16 cellular contexts compared by ENCODE assay signal in the genomic region with DNA sequence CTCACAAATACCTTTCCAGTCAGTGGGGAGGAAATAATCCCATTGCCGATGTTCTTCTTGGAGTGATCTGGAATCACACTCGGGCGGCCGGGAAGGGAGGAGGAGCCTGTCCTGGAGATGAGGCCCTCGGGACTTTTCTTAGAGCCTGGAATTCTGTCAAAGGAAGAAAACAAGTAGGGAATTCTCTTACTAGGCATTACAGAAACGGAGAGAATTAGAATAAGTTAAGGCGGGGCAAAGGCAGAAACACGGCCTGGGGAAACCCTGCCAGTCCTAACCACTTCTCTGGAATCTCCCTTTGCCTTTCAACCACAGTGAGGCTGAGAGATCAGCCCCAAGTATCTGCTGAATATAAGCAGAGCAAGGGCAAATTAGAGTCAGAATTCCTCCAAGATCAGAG. TPM values are rescaled to one million over a fixed set of nuclear protein-coding genes. Genes with fewer than 3 reads are reported as not detected.
DNase-seq lines count a peak whose midpoint lies in the region; ATAC-seq and TF ChIP-seq lines count a peak whose summit lies in the region.
"Had no signal": no experiment of that assay in that cellular context is flagged by ENCODE, and none has a peak within 500 bp of the region (broad histone marks: within the 10 kb centered on the region; RNA-seq: fewer than 3 reads in every experiment).

No MANE protein-coding gene starts in this region.

- H3K4me3 Mint-ChIP-seq in CD4-positive, alpha-beta memory T cell = peak overlapping the region in 2 of 8 donors; percentile 17 to 44
- H3K4me3 Mint-ChIP-seq in endodermal cell = no peak overlapping the region
- H3K4me3 Mint-ChIP-seq: natural killer cell treated with Interleukin-12 subunit alpha and Interleukin-12 subunit beta and Interleukin-15 and Interleukin-18, amount 100 ng/mL, for 72 hours had no signal

- H3K27me3 ChIP-seq in CD4-positive, alpha-beta memory T cell (ENCODE audit: insufficient read depth, low read length) = no peaks in the 10 kb centered on the region
- H3K27me3 ChIP-seq in endodermal cell (ENCODE audit: control insufficient read depth, insufficient read depth, low read length, poor library complexity, severe bottlenecking) = no peaks in the 10 kb centered on the region
- H3K27me3 ChIP-seq in gastrocnemius medialis = no peaks in the 10 kb centered on the region
- H3K27me3 ChIP-seq: stomach had no signal

- CTCF ChIA-PET in CD4-positive, alpha-beta memory T cell (lab: Charles Lee; ENCODE audit: partially characterized antibody) = interaction anchor here (1.1 kb wide), 1 partner anchor 12 kb away, joined by 3 read pairs; no protein-coding TSS in a partner anchor

- H3K27me3 Mint-ChIP-seq in CD4-positive, alpha-beta memory T cell = no peaks in the 10 kb centered on the region
- H3K27me3 Mint-ChIP-seq in endodermal cell (ENCODE audit: insufficient read depth) = no peaks in the 10 kb centered on the region
- H3K27me3 Mint-ChIP-seq: natural killer cell treated with Interleukin-12 subunit alpha and Interleukin-12 subunit beta and Interleukin-15 and Interleukin-18, amount 100 ng/mL, for 72 hours; progenitor cell of endocrine pancreas had no signal

- intact Hi-C loops in CD4-positive, alpha-beta memory T cell (cut with micrococcal nuclease) = no loop called here
- intact Hi-C loops in gastrocnemius medialis (cut with DNase I; ENCODE audit: low total_unique reads) = no loop called here

- H3K9me3 ChIP-seq in CD4-positive, alpha-beta memory T cell (ENCODE audit: control insufficient read depth in 1 of 2, low read length in 2 of 2) = no peaks in the 10 kb centered on the region
- H3K9me3 ChIP-seq in SK-N-MC (ENCODE audit: low read depth, low read length) = no peaks in the 10 kb centered on the region
- no peaks in the 10 kb centered on the region for H3K9me3 ChIP-seq in endodermal cell (ENCODE audit: control insufficient read depth, low read length)
- H3K9me3 ChIP-seq in gastrocnemius medialis = no peaks in the 10 kb centered on the region
- H3K9me3 ChIP-seq: stomach had no signal

- peak overlapping the region; percentile 32 for H3K27ac ChIP-seq in CD4-positive, alpha-beta memory T cell (ENCODE audit: low read depth, low read length)
- H3K27ac ChIP-seq in SK-N-MC (peak overlapping the region; percentile 34; the same call in 1 of the 2 replicates), endodermal cell (ENCODE audit: low read depth, low read length) (no peak overlapping the region), gastrocnemius medialis (peak overlapping the region in 3 of 4 donors; percentile 45 to 59 (median 49))

- peaks cover 63 to 83% of the 10 kb centered on the region in 2 donors for H3K36me3 Mint-ChIP-seq in CD4-positive, alpha-beta memory T cell
- peaks cover 72% of the 10 kb centered on the region for H3K36me3 Mint-ChIP-seq in endodermal cell (ENCODE audit: low read depth)

- H3K36me3 ChIP-seq in CD4-positive, alpha-beta memory T cell (ENCODE audit: insufficient read depth, low read length) = peaks cover 80% of the 10 kb centered on the region
- H3K36me3 ChIP-seq in SK-N-MC (ENCODE audit: insufficient read depth, low read length) = peaks cover 89% of the 10 kb centered on the region
- peaks cover 89% of the 10 kb centered on the region for H3K36me3 ChIP-seq in endodermal cell (ENCODE audit: control insufficient read depth, insufficient read depth, low read length)
- peaks cover 3 to 95% of the 10 kb centered on the region in 2 donors for H3K36me3 ChIP-seq in gastrocnemius medialis

- in situ Hi-C loops in gastrocnemius medialis (cut with MboI; ENCODE audit: low sequenced_read_pairs in 4 of 4) = loop anchor here in 2 of 4 donors (25.0 kb wide), 1 partner anchor 326 kb away; no protein-coding TSS in a partner anchor

- ATAC-seq in gastrocnemius medialis (peak; percentile 61 to 62), GM18520 (IDR thresholded peaks at IDR 0.05; ENCODE audit: unreplicated experiment) (no peak), HG03571 (IDR thresholded peaks at IDR 0.05; ENCODE audit: unreplicated experiment) (no peak), HG03095 (IDR thresholded peaks at IDR 0.05; ENCODE audit: unreplicated experiment) (no peak)
- ATAC-seq: natural killer cell treated with Interleukin-12 subunit alpha and Interleukin-12 subunit beta and Interleukin-15 and Interleukin-18, amount 100 ng/mL, for 72 hours had no signal

- TF ChIP-seq POLR2A in gastrocnemius medialis (IDR thresholded peaks at IDR 0.05) = no peak

- H3K4me1 ChIP-seq in CD4-positive, alpha-beta memory T cell (ENCODE audit: insufficient read depth, low read length) = peaks cover 37% of the 10 kb centered on the region
- no peaks in the 10 kb centered on the region for H3K4me1 ChIP-seq in endodermal cell (ENCODE audit: control insufficient read depth, insufficient read depth, low read length)
- H3K4me1 ChIP-seq in gastrocnemius medialis = peaks cover 3 to 9% of the 10 kb centered on the region in 2 donors
- H3K4me1 ChIP-seq: stomach had no signal

- H3K4me1 Mint-ChIP-seq in CD4-positive, alpha-beta memory T cell = peaks cover 22 to 49% (median 36%) of the 10 kb centered on the region in 4 donors
- no peaks in the 10 kb centered on the region for H3K4me1 Mint-ChIP-seq in endodermal cell

- H3K27ac Mint-ChIP-seq in CD4-positive, alpha-beta memory T cell = peak overlapping the region; percentile 70 to 93 (median 83)
- peak overlapping the region; percentile 55 for H3K27ac Mint-ChIP-seq in endodermal cell
- H3K27ac Mint-ChIP-seq: natural killer cell treated with Interleukin-12 subunit alpha and Interleukin-12 subunit beta and Interleukin-15 and Interleukin-18, amount 100 ng/mL, for 72 hours; progenitor cell of endocrine pancreas had no signal

- 93 to 100% methylated on average over 4 to 8 of the region's 8 CpGs for WGBS in endodermal cell (ENCODE audit: insufficient coverage in 1 of 2, insufficient read length in 1 of 2), 2 experiments

- no peak overlapping the region for H3K4me3 ChIP-seq in CD4-positive, alpha-beta memory T cell (ENCODE audit: low read length in 2 of 2)
- no peak overlapping the region for H3K4me3 ChIP-seq in SK-N-MC
- no peak overlapping the region for H3K4me3 ChIP-seq in endodermal cell (ENCODE audit: low read length)
- H3K4me3 ChIP-seq in gastrocnemius medialis = no peak overlapping the region
- H3K4me3 ChIP-seq: lung, stomach had no signal

- TF ChIP-seq CTCF in endodermal cell (conservative IDR thresholded peaks at IDR 0.05) (no peak), gastrocnemius medialis (IDR thresholded peaks at IDR 0.05 in 4 of 5, conservative IDR thresholded peaks at IDR 0.05 in 1 of 5) (no peak)

- H3K9ac ChIP-seq in SK-N-MC (ENCODE audit: insufficient read length) = no peak overlapping the region
- no peak overlapping the region for H3K9ac ChIP-seq in endodermal cell (ENCODE audit: extremely low read depth, low read length, poor library complexity, severe bottlenecking)

- POLR2A ChIA-PET in CD4-positive, alpha-beta memory T cell (lab: Charles Lee; ENCODE audit: partially characterized antibody) = interaction anchor here (1.0 kb wide), 1 partner anchor 38 kb away, joined by 3 read pairs; no protein-coding TSS in a partner anchor

- H3K9me3 Mint-ChIP-seq in CD4-positive, alpha-beta memory T cell = peaks cover 0 to 2% (median 0%) of the 10 kb centered on the region in 8 donors
- H3K9me3 Mint-ChIP-seq in endodermal cell = no peaks in the 10 kb centered on the region
- H3K9me3 Mint-ChIP-seq: natural killer cell treated with Interleukin-12 subunit alpha and Interleukin-12 subunit beta and Interleukin-15 and Interleukin-18, amount 100 ng/mL, for 72 hours had no signal

- peak in 3 of 5 donors; percentile 25 to 66 (median 56) for DNase-seq in CD4-positive, alpha-beta memory T cell
- DNase-seq in SK-N-MC (ENCODE audit: low read depth, low spot score) (no peak), endodermal cell (no peak), gastrocnemius medialis (no peak), KG1 (lab: John Stamatoyannopoulos, UW) (no peak)
- DNase-seq: activated CD4-positive, CD25-positive, alpha-beta regulatory T cell treated with anti-CD3 and anti-CD28 coated beads, Interleukin-2, amount 50 U/mL, for 72 hours; glutamatergic neuron; NCI-H1436; NCI-H2227 treated with DMSO at 0.1 percent for 48 hours; stomach had no signal

RNA-seq across cellular contexts. Expression of gene USP36, which starts 27.8 kb away (rescaled TPM):
- 100 to 1,000 TPM; 181 to 183 TPM for total RNA-seq in CD4-positive, alpha-beta memory T cell
- polyA plus RNA-seq in CD4-positive, alpha-beta memory T cell = 10 to 100 TPM; 35.4 to 55.1 TPM
- 10 to 100 TPM; 57.1 to 62.5 TPM for total RNA-seq in endodermal cell
- polyA plus RNA-seq in endodermal cell (2013, experiment 1 of 2) = 22.4 TPM
- polyA plus RNA-seq in endodermal cell (2013, experiment 2 of 2) = 26.5 TPM
- 10 to 100 TPM; 15.2 to 21.1 (median 20.0) TPM for total RNA-seq in gastrocnemius medialis

RNA-seq across cellular contexts. Expression of gene CYTH1, which starts 30.8 kb away (rescaled TPM):
- 100 to 1,000 TPM; 380 to 390 TPM for total RNA-seq in CD4-positive, alpha-beta memory T cell
- 100 to 1,000 TPM; 271 to 370 TPM for polyA plus RNA-seq in CD4-positive, alpha-beta memory T cell
- total RNA-seq in endodermal cell (10 to 100 TPM; 23.1 to 27.4 TPM), gastrocnemius medialis (10 to 100 TPM; 24.7 to 43.7 (median 32.4) TPM)
- polyA plus RNA-seq in endodermal cell (2013, experiment 1 of 2) = 20.3 TPM
- 17.8 TPM for polyA plus RNA-seq in endodermal cell (2013, experiment 2 of 2)

Comparison
In these comparisons a context has a peak if more than half of its experiments do, and no peak if none do; other contexts are left out.
1. DNase-seq: peak in CD4-positive, alpha-beta memory T cell (3 of 5); none in SK-N-MC (single experiment), endodermal cell (single experiment), gastrocnemius medialis (0 of 2) and KG1 (single experiment).
2. ATAC-seq: peak in gastrocnemius medialis (2 of 2); none in GM18520 (single experiment), HG03571 (single experiment) and HG03095 (single experiment).
3. RNA of gene CYTH1, which starts 30.8 kb away (total RNA-seq): 380 to 390 TPM in CD4-positive, alpha-beta memory T cell; 24.7 to 43.7 TPM in gastrocnemius medialis and 23.1 to 27.4 TPM in endodermal cell; every median in the first group is over 4 times any median in the second.